1 cellular context compared by ENCODE assay signal in the genomic region with DNA sequence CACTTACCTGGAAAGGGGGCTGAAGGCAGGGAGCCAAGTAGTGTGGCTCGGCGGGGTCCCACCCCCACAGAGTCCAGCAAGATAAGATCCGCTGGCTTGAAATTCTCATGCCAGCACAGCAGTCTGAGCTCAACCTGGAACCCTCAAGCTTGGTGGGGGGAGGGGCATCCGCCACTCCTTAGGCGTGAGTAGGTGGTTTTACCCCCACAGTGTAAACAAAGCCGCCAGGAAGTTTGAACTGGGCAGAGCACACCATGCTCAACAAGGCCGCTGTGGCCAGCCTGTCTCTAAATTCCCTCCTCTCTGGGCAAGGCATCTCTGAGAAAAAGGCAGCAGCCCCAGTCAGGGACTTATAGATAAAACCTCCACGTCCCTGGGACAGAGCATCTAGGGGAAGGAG.
A peak's percentile ranks its signal among the peaks of the same experiment; 100 is the strongest.
TF ChIP-seq lines count a peak whose summit lies in the region.

No MANE protein-coding gene starts in this region.

TF ChIP-seq in HepG2, 621 proteins besides CTCF, POLR2A, EP300 and RAD21 (continued from another document and continues in another):
- TF ChIP-seq, protein P1, sequence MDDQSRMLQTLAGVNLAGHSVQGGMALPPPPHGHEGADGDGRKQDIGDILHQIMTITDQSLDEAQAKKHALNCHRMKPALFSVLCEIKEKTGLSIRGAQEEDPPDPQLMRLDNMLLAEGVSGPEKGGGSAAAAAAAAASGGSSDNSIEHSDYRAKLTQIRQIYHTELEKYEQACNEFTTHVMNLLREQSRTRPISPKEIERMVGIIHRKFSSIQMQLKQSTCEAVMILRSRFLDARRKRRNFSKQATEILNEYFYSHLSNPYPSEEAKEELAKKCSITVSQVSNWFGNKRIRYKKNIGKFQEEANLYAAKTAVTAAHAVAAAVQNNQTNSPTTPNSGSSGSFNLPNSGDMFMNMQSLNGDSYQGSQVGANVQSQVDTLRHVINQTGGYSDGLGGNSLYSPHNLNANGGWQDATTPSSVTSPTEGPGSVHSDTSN (CRISPR knock-in tag; IDR thresholded peaks at IDR 0.05; ENCODE audit: borderline replicate concordance), result no peak
- TF ChIP-seq, protein P2, sequence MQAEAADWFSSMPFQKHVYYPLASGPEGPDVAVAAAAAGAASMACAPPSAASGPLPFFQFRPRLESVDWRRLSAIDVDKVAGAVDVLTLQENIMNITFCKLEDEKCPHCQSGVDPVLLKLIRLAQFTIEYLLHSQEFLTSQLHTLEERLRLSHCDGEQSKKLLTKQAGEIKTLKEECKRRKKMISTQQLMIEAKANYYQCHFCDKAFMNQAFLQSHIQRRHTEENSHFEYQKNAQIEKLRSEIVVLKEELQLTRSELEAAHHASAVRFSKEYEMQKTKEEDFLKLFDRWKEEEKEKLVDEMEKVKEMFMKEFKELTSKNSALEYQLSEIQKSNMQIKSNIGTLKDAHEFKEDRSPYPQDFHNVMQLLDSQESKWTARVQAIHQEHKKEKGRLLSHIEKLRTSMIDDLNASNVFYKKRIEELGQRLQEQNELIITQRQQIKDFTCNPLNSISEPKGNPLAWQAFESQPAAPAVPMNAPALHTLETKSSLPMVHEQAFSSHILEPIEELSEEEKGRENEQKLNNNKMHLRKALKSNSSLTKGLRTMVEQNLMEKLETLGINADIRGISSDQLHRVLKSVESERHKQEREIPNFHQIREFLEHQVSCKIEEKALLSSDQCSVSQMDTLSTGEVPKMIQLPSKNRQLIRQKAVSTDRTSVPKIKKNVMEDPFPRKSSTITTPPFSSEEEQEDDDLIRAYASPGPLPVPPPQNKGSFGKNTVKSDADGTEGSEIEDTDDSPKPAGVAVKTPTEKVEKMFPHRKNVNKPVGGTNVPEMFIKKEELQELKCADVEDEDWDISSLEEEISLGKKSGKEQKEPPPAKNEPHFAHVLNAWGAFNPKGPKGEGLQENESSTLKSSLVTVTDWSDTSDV (CRISPR knock-in tag; IDR thresholded peaks at IDR 0.05), result no peak
- TF ChIP-seq RNF2 (conservative IDR thresholded peaks at IDR 0.05; ENCODE audit: low read depth) (no peak), ZNF878 (CRISPR knock-in tag; IDR thresholded peaks at IDR 0.05) (no peak), CEBPG (CRISPR knock-in tag; IDR thresholded peaks at IDR 0.05) (no peak), FOXA1 (IDR thresholded peaks at IDR 0.05) (no peak), FOXA1 (CRISPR knock-in tag; IDR thresholded peaks at IDR 0.05) (peak; percentile 67; the same call in 1 of the 2 replicates), HNRNPL (IDR thresholded peaks at IDR 0.05; ENCODE audit: low read depth, low read length) (0 out of 2 replicates have a peak, but pooled peaks have one; percentile 30), ZNF598 (CRISPR knock-in tag; IDR thresholded peaks at IDR 0.05; ENCODE audit: borderline replicate concordance) (no peak), ESRRA (CRISPR knock-in tag; IDR thresholded peaks at IDR 0.05; ENCODE audit: low read depth) (no peak), PHB2 (IDR thresholded peaks at IDR 0.05; ENCODE audit: partially characterized antibody) (no peak), MLLT10 (CRISPR knock-in tag; IDR thresholded peaks at IDR 0.05) (no peak), NFYC (CRISPR knock-in tag; IDR thresholded peaks at IDR 0.05) (no peak), EEA1 (CRISPR knock-in tag; IDR thresholded peaks at IDR 0.05; ENCODE audit: borderline replicate concordance) (no peak), KDM2A (CRISPR knock-in tag; IDR thresholded peaks at IDR 0.05; ENCODE audit: borderline replicate concordance, low read depth) (no peak), ZNF446 (CRISPR knock-in tag; IDR thresholded peaks at IDR 0.05) (no peak), SMC3 (IDR thresholded peaks at IDR 0.05; ENCODE audit: low read length) (no peak), ZNF75D (CRISPR knock-in tag; IDR thresholded peaks at IDR 0.05; ENCODE audit: borderline replicate concordance) (no peak), ETV6 (CRISPR knock-in tag; conservative IDR thresholded peaks at IDR 0.05) (no peak), ZNF850 (CRISPR knock-in tag; conservative IDR thresholded peaks at IDR 0.05) (no peak), GABPA (IDR thresholded peaks at IDR 0.05; ENCODE audit: low read depth, low read length) (no peak), GABPA (CRISPR knock-in tag; IDR thresholded peaks at IDR 0.05; ENCODE audit: low read depth) (0 out of 2 replicates have a peak, but pooled peaks have one; percentile 11), CAMTA2 (CRISPR knock-in tag; IDR thresholded peaks at IDR 0.05; ENCODE audit: borderline replicate concordance) (no peak), ARNTL (CRISPR knock-in tag; IDR thresholded peaks at IDR 0.05) (no peak), GLI4 (CRISPR knock-in tag; IDR thresholded peaks at IDR 0.05; ENCODE audit: borderline replicate concordance) (no peak), ZNF780A (CRISPR knock-in tag; IDR thresholded peaks at IDR 0.05) (no peak), ISL2 (CRISPR knock-in tag; IDR thresholded peaks at IDR 0.05) (no peak), ZFX (CRISPR knock-in tag; IDR thresholded peaks at IDR 0.05; ENCODE audit: low read depth) (no peak), MAZ (IDR thresholded peaks at IDR 0.05; ENCODE audit: borderline replicate concordance, low read depth, low read length) (no peak), MAZ (CRISPR knock-in tag; IDR thresholded peaks at IDR 0.05; ENCODE audit: low read depth) (peak; percentile 20; the same call in 1 of the 2 replicates), ZNF441 (CRISPR knock-in tag; IDR thresholded peaks at IDR 0.05; ENCODE audit: borderline replicate concordance) (no peak), FOSL2 (CRISPR knock-in tag; IDR thresholded peaks at IDR 0.05) (0 out of 2 replicates have a peak, but pooled peaks have one; percentile 7)
- TF ChIP-seq, protein P3, sequence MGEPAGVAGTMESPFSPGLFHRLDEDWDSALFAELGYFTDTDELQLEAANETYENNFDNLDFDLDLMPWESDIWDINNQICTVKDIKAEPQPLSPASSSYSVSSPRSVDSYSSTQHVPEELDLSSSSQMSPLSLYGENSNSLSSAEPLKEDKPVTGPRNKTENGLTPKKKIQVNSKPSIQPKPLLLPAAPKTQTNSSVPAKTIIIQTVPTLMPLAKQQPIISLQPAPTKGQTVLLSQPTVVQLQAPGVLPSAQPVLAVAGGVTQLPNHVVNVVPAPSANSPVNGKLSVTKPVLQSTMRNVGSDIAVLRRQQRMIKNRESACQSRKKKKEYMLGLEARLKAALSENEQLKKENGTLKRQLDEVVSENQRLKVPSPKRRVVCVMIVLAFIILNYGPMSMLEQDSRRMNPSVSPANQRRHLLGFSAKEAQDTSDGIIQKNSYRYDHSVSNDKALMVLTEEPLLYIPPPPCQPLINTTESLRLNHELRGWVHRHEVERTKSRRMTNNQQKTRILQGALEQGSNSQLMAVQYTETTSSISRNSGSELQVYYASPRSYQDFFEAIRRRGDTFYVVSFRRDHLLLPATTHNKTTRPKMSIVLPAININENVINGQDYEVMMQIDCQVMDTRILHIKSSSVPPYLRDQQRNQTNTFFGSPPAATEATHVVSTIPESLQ (CRISPR knock-in tag; conservative IDR thresholded peaks at IDR 0.05), result no peak
- TF ChIP-seq, protein P4, sequence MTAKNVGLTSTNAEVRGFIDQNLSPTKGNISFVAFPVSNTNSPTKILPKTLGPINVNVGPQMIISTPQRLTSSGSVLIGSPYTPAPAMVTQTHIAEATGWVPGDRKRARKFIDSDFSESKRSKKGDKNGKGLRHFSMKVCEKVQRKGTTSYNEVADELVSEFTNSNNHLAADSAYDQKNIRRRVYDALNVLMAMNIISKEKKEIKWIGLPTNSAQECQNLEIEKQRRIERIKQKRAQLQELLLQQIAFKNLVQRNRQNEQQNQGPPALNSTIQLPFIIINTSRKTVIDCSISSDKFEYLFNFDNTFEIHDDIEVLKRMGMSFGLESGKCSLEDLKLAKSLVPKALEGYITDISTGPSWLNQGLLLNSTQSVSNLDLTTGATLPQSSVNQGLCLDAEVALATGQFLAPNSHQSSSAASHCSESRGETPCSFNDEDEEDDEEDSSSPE (CRISPR knock-in tag; IDR thresholded peaks at IDR 0.05), result no peak
- TF ChIP-seq, protein P5, sequence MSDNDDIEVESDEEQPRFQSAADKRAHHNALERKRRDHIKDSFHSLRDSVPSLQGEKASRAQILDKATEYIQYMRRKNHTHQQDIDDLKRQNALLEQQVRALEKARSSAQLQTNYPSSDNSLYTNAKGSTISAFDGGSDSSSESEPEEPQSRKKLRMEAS (IDR thresholded peaks at IDR 0.05), result no peak
- TF ChIP-seq, protein P6, sequence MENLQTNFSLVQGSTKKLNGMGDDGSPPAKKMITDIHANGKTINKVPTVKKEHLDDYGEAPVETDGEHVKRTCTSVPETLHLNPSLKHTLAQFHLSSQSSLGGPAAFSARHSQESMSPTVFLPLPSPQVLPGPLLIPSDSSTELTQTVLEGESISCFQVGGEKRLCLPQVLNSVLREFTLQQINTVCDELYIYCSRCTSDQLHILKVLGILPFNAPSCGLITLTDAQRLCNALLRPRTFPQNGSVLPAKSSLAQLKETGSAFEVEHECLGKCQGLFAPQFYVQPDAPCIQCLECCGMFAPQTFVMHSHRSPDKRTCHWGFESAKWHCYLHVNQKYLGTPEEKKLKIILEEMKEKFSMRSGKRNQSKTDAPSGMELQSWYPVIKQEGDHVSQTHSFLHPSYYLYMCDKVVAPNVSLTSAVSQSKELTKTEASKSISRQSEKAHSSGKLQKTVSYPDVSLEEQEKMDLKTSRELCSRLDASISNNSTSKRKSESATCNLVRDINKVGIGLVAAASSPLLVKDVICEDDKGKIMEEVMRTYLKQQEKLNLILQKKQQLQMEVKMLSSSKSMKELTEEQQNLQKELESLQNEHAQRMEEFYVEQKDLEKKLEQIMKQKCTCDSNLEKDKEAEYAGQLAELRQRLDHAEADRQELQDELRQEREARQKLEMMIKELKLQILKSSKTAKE (CRISPR knock-in tag; IDR thresholded peaks at IDR 0.05; ENCODE audit: borderline replicate concordance), result no peak
- TF ChIP-seq, protein P7, sequence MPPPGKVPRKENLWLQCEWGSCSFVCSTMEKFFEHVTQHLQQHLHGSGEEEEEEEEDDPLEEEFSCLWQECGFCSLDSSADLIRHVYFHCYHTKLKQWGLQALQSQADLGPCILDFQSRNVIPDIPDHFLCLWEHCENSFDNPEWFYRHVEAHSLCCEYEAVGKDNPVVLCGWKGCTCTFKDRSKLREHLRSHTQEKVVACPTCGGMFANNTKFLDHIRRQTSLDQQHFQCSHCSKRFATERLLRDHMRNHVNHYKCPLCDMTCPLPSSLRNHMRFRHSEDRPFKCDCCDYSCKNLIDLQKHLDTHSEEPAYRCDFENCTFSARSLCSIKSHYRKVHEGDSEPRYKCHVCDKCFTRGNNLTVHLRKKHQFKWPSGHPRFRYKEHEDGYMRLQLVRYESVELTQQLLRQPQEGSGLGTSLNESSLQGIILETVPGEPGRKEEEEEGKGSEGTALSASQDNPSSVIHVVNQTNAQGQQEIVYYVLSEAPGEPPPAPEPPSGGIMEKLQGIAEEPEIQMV (CRISPR knock-in tag; IDR thresholded peaks at IDR 0.05; ENCODE audit: low read depth), result no peak
- TF ChIP-seq, protein P8, sequence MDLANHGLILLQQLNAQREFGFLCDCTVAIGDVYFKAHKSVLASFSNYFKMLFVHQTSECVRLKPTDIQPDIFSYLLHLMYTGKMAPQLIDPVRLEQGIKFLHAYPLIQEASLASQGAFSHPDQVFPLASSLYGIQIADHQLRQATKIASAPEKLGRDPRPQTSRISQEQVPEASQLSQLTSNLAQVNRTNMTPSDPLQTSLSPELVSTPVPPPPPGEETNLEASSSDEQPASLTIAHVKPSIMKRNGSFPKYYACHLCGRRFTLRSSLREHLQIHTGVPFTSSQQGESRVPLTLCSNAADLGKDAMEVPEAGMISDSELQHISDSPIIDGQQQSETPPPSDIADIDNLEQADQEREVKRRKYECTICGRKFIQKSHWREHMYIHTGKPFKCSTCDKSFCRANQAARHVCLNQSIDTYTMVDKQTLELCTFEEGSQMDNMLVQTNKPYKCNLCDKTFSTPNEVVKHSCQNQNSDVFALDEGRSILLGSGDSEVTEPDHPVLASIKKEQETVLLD (CRISPR knock-in tag; IDR thresholded peaks at IDR 0.05; ENCODE audit: low read depth), result no peak
- TF ChIP-seq, protein P9, sequence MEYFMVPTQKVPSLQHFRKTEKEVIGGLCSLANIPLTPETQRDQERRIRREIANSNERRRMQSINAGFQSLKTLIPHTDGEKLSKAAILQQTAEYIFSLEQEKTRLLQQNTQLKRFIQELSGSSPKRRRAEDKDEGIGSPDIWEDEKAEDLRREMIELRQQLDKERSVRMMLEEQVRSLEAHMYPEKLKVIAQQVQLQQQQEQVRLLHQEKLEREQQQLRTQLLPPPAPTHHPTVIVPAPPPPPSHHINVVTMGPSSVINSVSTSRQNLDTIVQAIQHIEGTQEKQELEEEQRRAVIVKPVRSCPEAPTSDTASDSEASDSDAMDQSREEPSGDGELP (IDR thresholded peaks at IDR 0.05; ENCODE audit: borderline replicate concordance, low read depth), result no peak
- TF ChIP-seq, protein P10, sequence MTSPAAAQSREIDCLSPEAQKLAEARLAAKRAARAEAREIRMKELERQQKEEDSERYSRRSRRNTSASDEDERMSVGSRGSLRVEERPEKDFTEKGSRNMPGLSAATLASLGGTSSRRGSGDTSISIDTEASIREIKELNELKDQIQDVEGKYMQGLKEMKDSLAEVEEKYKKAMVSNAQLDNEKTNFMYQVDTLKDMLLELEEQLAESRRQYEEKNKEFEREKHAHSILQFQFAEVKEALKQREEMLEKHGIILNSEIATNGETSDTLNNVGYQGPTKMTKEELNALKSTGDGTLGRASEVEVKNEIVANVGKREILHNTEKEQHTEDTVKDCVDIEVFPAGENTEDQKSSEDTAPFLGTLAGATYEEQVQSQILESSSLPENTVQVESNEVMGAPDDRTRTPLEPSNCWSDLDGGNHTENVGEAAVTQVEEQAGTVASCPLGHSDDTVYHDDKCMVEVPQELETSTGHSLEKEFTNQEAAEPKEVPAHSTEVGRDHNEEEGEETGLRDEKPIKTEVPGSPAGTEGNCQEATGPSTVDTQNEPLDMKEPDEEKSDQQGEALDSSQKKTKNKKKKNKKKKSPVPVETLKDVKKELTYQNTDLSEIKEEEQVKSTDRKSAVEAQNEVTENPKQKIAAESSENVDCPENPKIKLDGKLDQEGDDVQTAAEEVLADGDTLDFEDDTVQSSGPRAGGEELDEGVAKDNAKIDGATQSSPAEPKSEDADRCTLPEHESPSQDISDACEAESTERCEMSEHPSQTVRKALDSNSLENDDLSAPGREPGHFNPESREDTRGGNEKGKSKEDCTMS (CRISPR knock-in tag; conservative IDR thresholded peaks at IDR 0.05), result no peak
